ENCODE assay signal across 1 cellular context in genomic region chr22:19291218-19291579, GRCh38.
A peak's percentile ranks its signal among the peaks of the same experiment; 100 is the strongest.
TF ChIP-seq lines count a peak whose summit lies in the region.

No MANE protein-coding gene starts in this region.

TF ChIP-seq in HepG2, 621 proteins besides CTCF, POLR2A, EP300 and RAD21 (continued from another document and continues in another):
- TF ChIP-seq SNAPC2 (CRISPR knock-in tag; IDR thresholded peaks at IDR 0.05) (0 out of 2 replicates have a peak, but pooled peaks have one; percentile 34), SAP130 (CRISPR knock-in tag; IDR thresholded peaks at IDR 0.05; ENCODE audit: low read depth) (peak; percentile 55), SETDB1 (CRISPR knock-in tag; IDR thresholded peaks at IDR 0.05; ENCODE audit: borderline replicate concordance) (no peak), TGIF2 (CRISPR knock-in tag; IDR thresholded peaks at IDR 0.05) (no peak), SRSF9 (IDR thresholded peaks at IDR 0.05; ENCODE audit: borderline replicate concordance, insufficient read depth, low read depth, low read length, poor library complexity, severe bottlenecking) (no peak), KLF12 (CRISPR knock-in tag; IDR thresholded peaks at IDR 0.05; ENCODE audit: borderline replicate concordance) (no peak), PAWR (CRISPR knock-in tag; IDR thresholded peaks at IDR 0.05; ENCODE audit: borderline replicate concordance) (no peak), ETV6 (CRISPR knock-in tag; conservative IDR thresholded peaks at IDR 0.05) (peak; percentile 13; the same call in 1 of the 2 replicates), ZBTB34 (CRISPR knock-in tag; IDR thresholded peaks at IDR 0.05) (0 out of 2 replicates have a peak, but pooled peaks have one; percentile 50), ZNF235 (CRISPR knock-in tag; IDR thresholded peaks at IDR 0.05; ENCODE audit: borderline replicate concordance) (no peak), ZNF562 (CRISPR knock-in tag; IDR thresholded peaks at IDR 0.05; ENCODE audit: borderline replicate concordance) (no peak), STAG1 (CRISPR knock-in tag; IDR thresholded peaks at IDR 0.05) (no peak), ZNF768 (CRISPR knock-in tag; IDR thresholded peaks at IDR 0.05) (no peak; the same call in 1 of the 2 replicates), ZEB1 (IDR thresholded peaks at IDR 0.05; ENCODE audit: insufficient replicate concordance, low read depth) (peak; percentile 12), ZNF33B (CRISPR knock-in tag; IDR thresholded peaks at IDR 0.05) (no peak), ZNF17 (CRISPR knock-in tag; IDR thresholded peaks at IDR 0.05) (no peak), ZNF224 (CRISPR knock-in tag; IDR thresholded peaks at IDR 0.05) (no peak), SMAD3 (CRISPR knock-in tag; IDR thresholded peaks at IDR 0.05) (no peak), ZNF639 (CRISPR knock-in tag; conservative IDR thresholded peaks at IDR 0.05) (no peak), ZBTB26 (CRISPR knock-in tag; IDR thresholded peaks at IDR 0.05; ENCODE audit: borderline replicate concordance) (no peak), KDM5A (IDR thresholded peaks at IDR 0.05; ENCODE audit: borderline replicate concordance, low read length) (no peak), ZNF670 (CRISPR knock-in tag; IDR thresholded peaks at IDR 0.05; ENCODE audit: borderline replicate concordance) (0 out of 2 replicates have a peak, but pooled peaks have one; percentile 39), ZNF740 (CRISPR knock-in tag; IDR thresholded peaks at IDR 0.05) (no peak), ZFP62 (CRISPR knock-in tag; IDR thresholded peaks at IDR 0.05) (no peak), ZFY (CRISPR knock-in tag; IDR thresholded peaks at IDR 0.05) (no peak), KMT2A (CRISPR knock-in tag; IDR thresholded peaks at IDR 0.05) (peak; percentile 42; the same call in 1 of the 2 replicates), ZNF138 (CRISPR knock-in tag; IDR thresholded peaks at IDR 0.05; ENCODE audit: low read depth) (no peak), ZNF619 (CRISPR knock-in tag; IDR thresholded peaks at IDR 0.05) (0 out of 2 replicates have a peak, but pooled peaks have one; percentile 54), ZNF678 (CRISPR knock-in tag; IDR thresholded peaks at IDR 0.05) (0 out of 2 replicates have a peak, but pooled peaks have one; percentile 31), TCF7L2 (IDR thresholded peaks at IDR 0.05; ENCODE audit: low read depth, low read length) (no peak), SRY (CRISPR knock-in tag; IDR thresholded peaks at IDR 0.05) (0 out of 2 replicates have a peak, but pooled peaks have one; percentile 9), ESRRA (CRISPR knock-in tag; IDR thresholded peaks at IDR 0.05; ENCODE audit: low read depth) (no peak), CEBPB (IDR thresholded peaks at IDR 0.05; ENCODE audit: borderline replicate concordance, low read depth, low read length) (no peak), KLF16 (CRISPR knock-in tag; IDR thresholded peaks at IDR 0.05) (peak in 1 of 2 experiments; percentile 35; a peak in 1 of 4 replicates), NAIF1 (CRISPR knock-in tag; IDR thresholded peaks at IDR 0.05; ENCODE audit: borderline replicate concordance) (no peak), GLI4 (CRISPR knock-in tag; IDR thresholded peaks at IDR 0.05; ENCODE audit: borderline replicate concordance) (no peak), PHF20 (CRISPR knock-in tag; IDR thresholded peaks at IDR 0.05) (no peak), ZNF589 (CRISPR knock-in tag; conservative IDR thresholded peaks at IDR 0.05) (no peak), ZNF484 (CRISPR knock-in tag; IDR thresholded peaks at IDR 0.05; ENCODE audit: borderline replicate concordance, low read depth) (no peak), ZNF263 (CRISPR knock-in tag; IDR thresholded peaks at IDR 0.05) (no peak), SIN3A (IDR thresholded peaks at IDR 0.05; ENCODE audit: borderline replicate concordance, low read depth, low read length) (0 out of 2 replicates have a peak, but pooled peaks have one; percentile 34), ZNF567 (CRISPR knock-in tag; IDR thresholded peaks at IDR 0.05; ENCODE audit: borderline replicate concordance) (no peak)
- TF ChIP-seq, protein P1, sequence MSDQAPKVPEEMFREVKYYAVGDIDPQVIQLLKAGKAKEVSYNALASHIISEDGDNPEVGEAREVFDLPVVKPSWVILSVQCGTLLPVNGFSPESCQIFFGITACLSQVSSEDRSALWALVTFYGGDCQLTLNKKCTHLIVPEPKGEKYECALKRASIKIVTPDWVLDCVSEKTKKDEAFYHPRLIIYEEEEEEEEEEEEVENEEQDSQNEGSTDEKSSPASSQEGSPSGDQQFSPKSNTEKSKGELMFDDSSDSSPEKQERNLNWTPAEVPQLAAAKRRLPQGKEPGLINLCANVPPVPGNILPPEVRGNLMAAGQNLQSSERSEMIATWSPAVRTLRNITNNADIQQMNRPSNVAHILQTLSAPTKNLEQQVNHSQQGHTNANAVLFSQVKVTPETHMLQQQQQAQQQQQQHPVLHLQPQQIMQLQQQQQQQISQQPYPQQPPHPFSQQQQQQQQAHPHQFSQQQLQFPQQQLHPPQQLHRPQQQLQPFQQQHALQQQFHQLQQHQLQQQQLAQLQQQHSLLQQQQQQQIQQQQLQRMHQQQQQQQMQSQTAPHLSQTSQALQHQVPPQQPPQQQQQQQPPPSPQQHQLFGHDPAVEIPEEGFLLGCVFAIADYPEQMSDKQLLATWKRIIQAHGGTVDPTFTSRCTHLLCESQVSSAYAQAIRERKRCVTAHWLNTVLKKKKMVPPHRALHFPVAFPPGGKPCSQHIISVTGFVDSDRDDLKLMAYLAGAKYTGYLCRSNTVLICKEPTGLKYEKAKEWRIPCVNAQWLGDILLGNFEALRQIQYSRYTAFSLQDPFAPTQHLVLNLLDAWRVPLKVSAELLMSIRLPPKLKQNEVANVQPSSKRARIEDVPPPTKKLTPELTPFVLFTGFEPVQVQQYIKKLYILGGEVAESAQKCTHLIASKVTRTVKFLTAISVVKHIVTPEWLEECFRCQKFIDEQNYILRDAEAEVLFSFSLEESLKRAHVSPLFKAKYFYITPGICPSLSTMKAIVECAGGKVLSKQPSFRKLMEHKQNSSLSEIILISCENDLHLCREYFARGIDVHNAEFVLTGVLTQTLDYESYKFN (CRISPR knock-in tag; conservative IDR thresholded peaks at IDR 0.05), result no peak
- TF ChIP-seq, protein P2, sequence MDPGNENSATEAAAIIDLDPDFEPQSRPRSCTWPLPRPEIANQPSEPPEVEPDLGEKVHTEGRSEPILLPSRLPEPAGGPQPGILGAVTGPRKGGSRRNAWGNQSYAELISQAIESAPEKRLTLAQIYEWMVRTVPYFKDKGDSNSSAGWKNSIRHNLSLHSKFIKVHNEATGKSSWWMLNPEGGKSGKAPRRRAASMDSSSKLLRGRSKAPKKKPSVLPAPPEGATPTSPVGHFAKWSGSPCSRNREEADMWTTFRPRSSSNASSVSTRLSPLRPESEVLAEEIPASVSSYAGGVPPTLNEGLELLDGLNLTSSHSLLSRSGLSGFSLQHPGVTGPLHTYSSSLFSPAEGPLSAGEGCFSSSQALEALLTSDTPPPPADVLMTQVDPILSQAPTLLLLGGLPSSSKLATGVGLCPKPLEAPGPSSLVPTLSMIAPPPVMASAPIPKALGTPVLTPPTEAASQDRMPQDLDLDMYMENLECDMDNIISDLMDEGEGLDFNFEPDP (CRISPR knock-in tag; conservative IDR thresholded peaks at IDR 0.05), result no peak
- TF ChIP-seq, protein P3, sequence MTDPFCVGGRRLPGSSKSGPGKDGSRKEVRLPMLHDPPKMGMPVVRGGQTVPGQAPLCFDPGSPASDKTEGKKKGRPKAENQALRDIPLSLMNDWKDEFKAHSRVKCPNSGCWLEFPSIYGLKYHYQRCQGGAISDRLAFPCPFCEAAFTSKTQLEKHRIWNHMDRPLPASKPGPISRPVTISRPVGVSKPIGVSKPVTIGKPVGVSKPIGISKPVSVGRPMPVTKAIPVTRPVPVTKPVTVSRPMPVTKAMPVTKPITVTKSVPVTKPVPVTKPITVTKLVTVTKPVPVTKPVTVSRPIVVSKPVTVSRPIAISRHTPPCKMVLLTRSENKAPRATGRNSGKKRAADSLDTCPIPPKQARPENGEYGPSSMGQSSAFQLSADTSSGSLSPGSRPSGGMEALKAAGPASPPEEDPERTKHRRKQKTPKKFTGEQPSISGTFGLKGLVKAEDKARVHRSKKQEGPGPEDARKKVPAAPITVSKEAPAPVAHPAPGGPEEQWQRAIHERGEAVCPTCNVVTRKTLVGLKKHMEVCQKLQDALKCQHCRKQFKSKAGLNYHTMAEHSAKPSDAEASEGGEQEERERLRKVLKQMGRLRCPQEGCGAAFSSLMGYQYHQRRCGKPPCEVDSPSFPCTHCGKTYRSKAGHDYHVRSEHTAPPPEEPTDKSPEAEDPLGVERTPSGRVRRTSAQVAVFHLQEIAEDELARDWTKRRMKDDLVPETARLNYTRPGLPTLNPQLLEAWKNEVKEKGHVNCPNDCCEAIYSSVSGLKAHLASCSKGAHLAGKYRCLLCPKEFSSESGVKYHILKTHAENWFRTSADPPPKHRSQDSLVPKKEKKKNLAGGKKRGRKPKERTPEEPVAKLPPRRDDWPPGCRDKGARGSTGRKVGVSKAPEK (CRISPR knock-in tag; IDR thresholded peaks at IDR 0.05; ENCODE audit: borderline replicate concordance), result no peak
- TF ChIP-seq, protein P4, sequence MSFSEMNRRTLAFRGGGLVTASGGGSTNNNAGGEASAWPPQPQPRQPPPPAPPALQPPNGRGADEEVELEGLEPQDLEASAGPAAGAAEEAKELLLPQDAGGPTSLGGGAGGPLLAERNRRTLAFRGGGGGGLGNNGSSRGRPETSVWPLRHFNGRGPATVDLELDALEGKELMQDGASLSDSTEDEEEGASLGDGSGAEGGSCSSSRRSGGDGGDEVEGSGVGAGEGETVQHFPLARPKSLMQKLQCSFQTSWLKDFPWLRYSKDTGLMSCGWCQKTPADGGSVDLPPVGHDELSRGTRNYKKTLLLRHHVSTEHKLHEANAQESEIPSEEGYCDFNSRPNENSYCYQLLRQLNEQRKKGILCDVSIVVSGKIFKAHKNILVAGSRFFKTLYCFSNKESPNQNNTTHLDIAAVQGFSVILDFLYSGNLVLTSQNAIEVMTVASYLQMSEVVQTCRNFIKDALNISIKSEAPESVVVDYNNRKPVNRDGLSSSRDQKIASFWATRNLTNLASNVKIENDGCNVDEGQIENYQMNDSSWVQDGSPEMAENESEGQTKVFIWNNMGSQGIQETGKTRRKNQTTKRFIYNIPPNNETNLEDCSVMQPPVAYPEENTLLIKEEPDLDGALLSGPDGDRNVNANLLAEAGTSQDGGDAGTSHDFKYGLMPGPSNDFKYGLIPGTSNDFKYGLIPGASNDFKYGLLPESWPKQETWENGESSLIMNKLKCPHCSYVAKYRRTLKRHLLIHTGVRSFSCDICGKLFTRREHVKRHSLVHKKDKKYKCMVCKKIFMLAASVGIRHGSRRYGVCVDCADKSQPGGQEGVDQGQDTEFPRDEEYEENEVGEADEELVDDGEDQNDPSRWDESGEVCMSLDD (CRISPR knock-in tag; IDR thresholded peaks at IDR 0.05; ENCODE audit: borderline replicate concordance), result no peak
